Comparison of ENCODE assay signal across 2 cellular contexts in the genomic region with DNA sequence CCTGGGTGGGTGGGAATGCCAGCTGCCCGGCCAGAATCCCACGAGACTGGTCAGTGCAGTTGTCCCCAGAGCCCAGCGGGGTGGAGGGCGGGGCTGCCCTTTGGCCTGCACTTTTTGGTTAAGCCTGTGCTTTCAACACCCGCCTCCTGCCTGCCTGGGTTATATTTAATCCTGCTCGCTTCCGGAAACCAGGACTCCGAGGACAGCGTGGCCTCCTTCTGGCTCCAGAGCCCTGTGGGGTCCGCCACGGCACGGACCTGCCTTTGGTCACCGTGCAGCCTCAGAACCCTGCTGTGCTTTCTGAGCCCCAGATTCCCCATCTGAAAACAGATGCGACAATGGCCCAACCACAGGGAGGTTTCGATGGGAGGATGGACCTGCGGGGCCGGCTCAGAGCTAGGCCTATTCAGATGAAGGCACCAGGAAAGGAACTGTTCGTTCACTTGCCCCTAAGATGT.
TF ChIP-seq lines count a peak whose summit lies in the region.

No MANE protein-coding gene starts in this region.

TF ChIP-seq in GM23338, 12 proteins besides CTCF, POLR2A, EP300 and RAD21:
- TF ChIP-seq STAT1 (IDR thresholded peaks at IDR 0.05; ENCODE audit: unreplicated experiment) (no peak), ZNF114 (CRISPR knock-in tag; IDR thresholded peaks at IDR 0.05) (no peak), NANOG (IDR thresholded peaks at IDR 0.05; ENCODE audit: borderline replicate concordance) (no peak), EZH2phosphoT487 (IDR thresholded peaks at IDR 0.05; ENCODE audit: unreplicated experiment) (no peak), POLR2AphosphoS5 (IDR thresholded peaks at IDR 0.05; ENCODE audit: low read depth) (no peak), EZH2 (IDR thresholded peaks at IDR 0.05; ENCODE audit: low read depth, unreplicated experiment) (no peak), ZNF331 (CRISPR knock-in tag; IDR thresholded peaks at IDR 0.05; ENCODE audit: low read depth) (no peak)
- TF ChIP-seq, protein P1, sequence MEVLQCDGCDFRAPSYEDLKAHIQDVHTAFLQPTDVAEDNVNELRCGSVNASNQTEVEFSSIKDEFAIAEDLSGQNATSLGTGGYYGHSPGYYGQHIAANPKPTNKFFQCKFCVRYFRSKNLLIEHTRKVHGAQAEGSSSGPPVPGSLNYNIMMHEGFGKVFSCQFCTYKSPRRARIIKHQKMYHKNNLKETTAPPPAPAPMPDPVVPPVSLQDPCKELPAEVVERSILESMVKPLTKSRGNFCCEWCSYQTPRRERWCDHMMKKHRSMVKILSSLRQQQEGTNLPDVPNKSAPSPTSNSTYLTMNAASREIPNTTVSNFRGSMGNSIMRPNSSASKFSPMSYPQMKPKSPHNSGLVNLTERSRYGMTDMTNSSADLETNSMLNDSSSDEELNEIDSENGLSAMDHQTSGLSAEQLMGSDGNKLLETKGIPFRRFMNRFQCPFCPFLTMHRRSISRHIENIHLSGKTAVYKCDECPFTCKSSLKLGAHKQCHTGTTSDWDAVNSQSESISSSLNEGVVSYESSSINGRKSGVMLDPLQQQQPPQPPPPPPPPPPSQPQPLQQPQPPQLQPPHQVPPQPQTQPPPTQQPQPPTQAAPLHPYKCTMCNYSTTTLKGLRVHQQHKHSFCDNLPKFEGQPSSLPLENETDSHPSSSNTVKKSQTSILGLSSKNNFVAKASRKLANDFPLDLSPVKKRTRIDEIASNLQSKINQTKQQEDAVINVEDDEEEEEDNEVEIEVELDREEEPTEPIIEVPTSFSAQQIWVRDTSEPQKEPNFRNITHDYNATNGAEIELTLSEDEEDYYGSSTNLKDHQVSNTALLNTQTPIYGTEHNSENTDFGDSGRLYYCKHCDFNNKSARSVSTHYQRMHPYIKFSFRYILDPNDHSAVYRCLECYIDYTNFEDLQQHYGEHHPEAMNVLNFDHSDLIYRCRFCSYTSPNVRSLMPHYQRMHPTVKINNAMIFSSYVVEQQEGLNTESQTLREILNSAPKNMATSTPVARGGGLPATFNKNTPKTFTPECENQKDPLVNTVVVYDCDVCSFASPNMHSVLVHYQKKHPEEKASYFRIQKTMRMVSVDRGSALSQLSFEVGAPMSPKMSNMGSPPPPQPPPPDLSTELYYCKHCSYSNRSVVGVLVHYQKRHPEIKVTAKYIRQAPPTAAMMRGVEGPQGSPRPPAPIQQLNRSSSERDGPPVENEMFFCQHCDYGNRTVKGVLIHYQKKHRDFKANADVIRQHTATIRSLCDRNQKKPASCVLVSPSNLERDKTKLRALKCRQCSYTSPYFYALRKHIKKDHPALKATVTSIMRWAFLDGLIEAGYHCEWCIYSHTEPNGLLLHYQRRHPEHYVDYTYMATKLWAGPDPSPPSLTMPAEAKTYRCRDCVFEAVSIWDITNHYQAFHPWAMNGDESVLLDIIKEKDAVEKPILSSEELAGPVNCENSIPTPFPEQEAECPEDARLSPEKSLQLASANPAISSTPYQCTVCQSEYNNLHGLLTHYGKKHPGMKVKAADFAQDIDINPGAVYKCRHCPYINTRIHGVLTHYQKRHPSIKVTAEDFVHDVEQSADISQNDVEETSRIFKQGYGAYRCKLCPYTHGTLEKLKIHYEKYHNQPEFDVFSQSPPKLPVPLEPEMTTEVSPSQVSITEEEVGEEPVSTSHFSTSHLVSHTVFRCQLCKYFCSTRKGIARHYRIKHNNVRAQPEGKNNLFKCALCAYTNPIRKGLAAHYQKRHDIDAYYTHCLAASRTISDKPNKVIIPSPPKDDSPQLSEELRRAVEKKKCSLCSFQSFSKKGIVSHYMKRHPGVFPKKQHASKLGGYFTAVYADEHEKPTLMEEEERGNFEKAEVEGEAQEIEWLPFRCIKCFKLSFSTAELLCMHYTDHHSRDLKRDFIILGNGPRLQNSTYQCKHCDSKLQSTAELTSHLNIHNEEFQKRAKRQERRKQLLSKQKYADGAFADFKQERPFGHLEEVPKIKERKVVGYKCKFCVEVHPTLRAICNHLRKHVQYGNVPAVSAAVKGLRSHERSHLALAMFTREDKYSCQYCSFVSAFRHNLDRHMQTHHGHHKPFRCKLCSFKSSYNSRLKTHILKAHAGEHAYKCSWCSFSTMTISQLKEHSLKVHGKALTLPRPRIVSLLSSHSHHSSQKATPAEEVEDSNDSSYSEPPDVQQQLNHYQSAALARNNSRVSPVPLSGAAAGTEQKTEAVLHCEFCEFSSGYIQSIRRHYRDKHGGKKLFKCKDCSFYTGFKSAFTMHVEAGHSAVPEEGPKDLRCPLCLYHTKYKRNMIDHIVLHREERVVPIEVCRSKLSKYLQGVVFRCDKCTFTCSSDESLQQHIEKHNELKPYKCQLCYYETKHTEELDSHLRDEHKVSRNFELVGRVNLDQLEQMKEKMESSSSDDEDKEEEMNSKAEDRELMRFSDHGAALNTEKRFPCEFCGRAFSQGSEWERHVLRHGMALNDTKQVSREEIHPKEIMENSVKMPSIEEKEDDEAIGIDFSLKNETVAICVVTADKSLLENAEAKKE (CRISPR knock-in tag; IDR thresholded peaks at IDR 0.05) = no peak
- TF ChIP-seq, protein P2, sequence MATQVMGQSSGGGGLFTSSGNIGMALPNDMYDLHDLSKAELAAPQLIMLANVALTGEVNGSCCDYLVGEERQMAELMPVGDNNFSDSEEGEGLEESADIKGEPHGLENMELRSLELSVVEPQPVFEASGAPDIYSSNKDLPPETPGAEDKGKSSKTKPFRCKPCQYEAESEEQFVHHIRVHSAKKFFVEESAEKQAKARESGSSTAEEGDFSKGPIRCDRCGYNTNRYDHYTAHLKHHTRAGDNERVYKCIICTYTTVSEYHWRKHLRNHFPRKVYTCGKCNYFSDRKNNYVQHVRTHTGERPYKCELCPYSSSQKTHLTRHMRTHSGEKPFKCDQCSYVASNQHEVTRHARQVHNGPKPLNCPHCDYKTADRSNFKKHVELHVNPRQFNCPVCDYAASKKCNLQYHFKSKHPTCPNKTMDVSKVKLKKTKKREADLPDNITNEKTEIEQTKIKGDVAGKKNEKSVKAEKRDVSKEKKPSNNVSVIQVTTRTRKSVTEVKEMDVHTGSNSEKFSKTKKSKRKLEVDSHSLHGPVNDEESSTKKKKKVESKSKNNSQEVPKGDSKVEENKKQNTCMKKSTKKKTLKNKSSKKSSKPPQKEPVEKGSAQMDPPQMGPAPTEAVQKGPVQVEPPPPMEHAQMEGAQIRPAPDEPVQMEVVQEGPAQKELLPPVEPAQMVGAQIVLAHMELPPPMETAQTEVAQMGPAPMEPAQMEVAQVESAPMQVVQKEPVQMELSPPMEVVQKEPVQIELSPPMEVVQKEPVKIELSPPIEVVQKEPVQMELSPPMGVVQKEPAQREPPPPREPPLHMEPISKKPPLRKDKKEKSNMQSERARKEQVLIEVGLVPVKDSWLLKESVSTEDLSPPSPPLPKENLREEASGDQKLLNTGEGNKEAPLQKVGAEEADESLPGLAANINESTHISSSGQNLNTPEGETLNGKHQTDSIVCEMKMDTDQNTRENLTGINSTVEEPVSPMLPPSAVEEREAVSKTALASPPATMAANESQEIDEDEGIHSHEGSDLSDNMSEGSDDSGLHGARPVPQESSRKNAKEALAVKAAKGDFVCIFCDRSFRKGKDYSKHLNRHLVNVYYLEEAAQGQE (IDR thresholded peaks at IDR 0.05; ENCODE audit: unreplicated experiment) = no peak

TF ChIP-seq in H1, 55 proteins besides CTCF, POLR2A, EP300 and RAD21:
- TF ChIP-seq SIX5 (IDR thresholded peaks at IDR 0.05; ENCODE audit: low read depth, low read length) (no peak), GTF2F1 (IDR thresholded peaks at IDR 0.05; ENCODE audit: borderline replicate concordance, low read depth, low read length) (no peak), CREB1 (IDR thresholded peaks at IDR 0.05) (no peak), KDM4A (IDR thresholded peaks at IDR 0.05; ENCODE audit: low read depth, low read length, severe bottlenecking) (no peak)
